ENCODE assay signal across 10 cellular contexts in genomic region chr16:16075463-16076399, GRCh38.
DNase-seq lines count a peak whose midpoint lies in the region; ATAC-seq, FAIRE-seq and TF ChIP-seq lines count a peak whose summit lies in the region.
"Had no signal": no experiment of that assay in that cellular context is flagged by ENCODE, and none has a peak within 500 bp of the region (broad histone marks: within the 10 kb centered on the region; RNA-seq: fewer than 3 reads in every experiment).

No MANE protein-coding gene starts in this region.

- 93% methylated on average over 29 of the region's 29 CpGs for WGBS in hepatocyte (ENCODE audit: low lambda C conversion rate, missing lambda C conversion rate)

- H3K9me3 ChIP-seq in hepatocyte (ENCODE audit: low read depth) (no peaks in the 10 kb centered on the region), skeletal muscle tissue (ENCODE audit: control insufficient read depth in 3 of 3, low read length in 3 of 3) (no peaks in the 10 kb centered on the region)

- FAIRE-seq in GM12891 (lab: Jason Lieb, UNC) = no peak

- no peak for TF ChIP-seq CTCF in GM23338 (conservative IDR thresholded peaks at IDR 0.05; ENCODE audit: low read depth in 2 of 2)
- TF ChIP-seq CTCF in hepatocyte (IDR thresholded peaks at IDR 0.05; ENCODE audit: poor library complexity) = no peak
- TF ChIP-seq CTCF in foreskin keratinocyte (conservative IDR thresholded peaks at IDR 0.05) = no peak

- peaks cover 18% of the 10 kb centered on the region for H3K4me1 Mint-ChIP-seq in GM23338
- peaks cover 2% of the 10 kb centered on the region for H3K4me1 Mint-ChIP-seq in activated T-helper 2 cell treated with anti-CD3 and anti-CD28 coated beads, Interferon-gamma antibody, Interleukin-2, Interleukin-4, amounts not matched to agents 10 μg/mL and 5 μg/mL and 100 μg/mL, durations not matched to agents 14 hours and 24 hours and 36 hours (ENCODE audit: low read depth)

- peak overlapping the region; percentile 69; the same call in 1 of the 2 replicates for H3K27ac Mint-ChIP-seq in GM23338
- peak overlapping the region; percentile 55 for H3K27ac Mint-ChIP-seq in activated T-helper 2 cell treated with anti-CD3 and anti-CD28 coated beads, Interferon-gamma antibody, Interleukin-2, Interleukin-4, amounts not matched to agents 10 μg/mL and 5 μg/mL and 100 μg/mL, durations not matched to agents 14 hours and 24 hours and 36 hours
- H3K27ac Mint-ChIP-seq: T-helper 1 cell treated with Interleukin-12 subunit alpha and Interleukin-12 subunit beta and Interleukin-4 antibody, amounts not matched to agents 30 μg/mL and 1 μg/mL, for 36 hours had no signal

- TF ChIP-seq POLR2A in GM12891 (IDR thresholded peaks at IDR 0.05; ENCODE audit: low read depth, low read length) = no peak

- H3K27ac ChIP-seq in GM23338 (ENCODE audit: low read depth) (peak overlapping the region; percentile 91), hepatocyte (peak overlapping the region; percentile 18), skeletal muscle tissue (ENCODE audit: low read depth, low read length) (peak overlapping the region; percentile 49), foreskin keratinocyte (no peak overlapping the region)

- no peak overlapping the region for H3K4me3 Mint-ChIP-seq in GM23338
- no peak overlapping the region for H3K4me3 Mint-ChIP-seq in activated T-helper 2 cell treated with anti-CD3 and anti-CD28 coated beads, Interferon-gamma antibody, Interleukin-2, Interleukin-4, amounts not matched to agents 10 μg/mL and 5 μg/mL and 100 μg/mL, durations not matched to agents 14 hours and 24 hours and 36 hours (ENCODE audit: low read depth)
- H3K4me3 Mint-ChIP-seq: T-helper 1 cell treated with Interleukin-12 subunit alpha and Interleukin-12 subunit beta and Interleukin-4 antibody, amounts not matched to agents 30 μg/mL and 1 μg/mL, for 36 hours had no signal

- H3K4me2 ChIP-seq in GM23338 (no peak overlapping the region), hepatocyte (no peak overlapping the region)

- H3K36me3 Mint-ChIP-seq in GM23338 (ENCODE audit: low read depth) = peaks cover 70% of the 10 kb centered on the region
- peaks cover 81% of the 10 kb centered on the region for H3K36me3 Mint-ChIP-seq in activated T-helper 2 cell treated with anti-CD3 and anti-CD28 coated beads, Interferon-gamma antibody, Interleukin-2, Interleukin-4, amounts not matched to agents 10 μg/mL and 5 μg/mL and 100 μg/mL, durations not matched to agents 14 hours and 24 hours and 36 hours (ENCODE audit: low read depth)

- H3K79me2 ChIP-seq in GM23338 (replicated peaks; ENCODE audit: insufficient read depth) (no peaks in the 10 kb centered on the region), hepatocyte (no peaks in the 10 kb centered on the region)

- H3K9me3 Mint-ChIP-seq in GM23338 = no peaks in the 10 kb centered on the region
- no peaks in the 10 kb centered on the region for H3K9me3 Mint-ChIP-seq in activated T-helper 2 cell treated with anti-CD3 and anti-CD28 coated beads, Interferon-gamma antibody, Interleukin-2, Interleukin-4, amounts not matched to agents 10 μg/mL and 5 μg/mL and 100 μg/mL, durations not matched to agents 14 hours and 24 hours and 36 hours
- H3K9me3 Mint-ChIP-seq: T-helper 1 cell treated with Interleukin-12 subunit alpha and Interleukin-12 subunit beta and Interleukin-4 antibody, amounts not matched to agents 30 μg/mL and 1 μg/mL, for 36 hours had no signal

- no peaks in the 10 kb centered on the region for H3K9me2 ChIP-seq in GM23338 (ENCODE audit: insufficient read depth)
- H3K9me2 ChIP-seq in hepatocyte (replicated peaks; ENCODE audit: insufficient read depth) = no peaks in the 10 kb centered on the region

- intact Hi-C loops in activated T-helper 2 cell treated with anti-CD3 and anti-CD28 coated beads, Interferon-gamma antibody, Interleukin-2, Interleukin-4, amounts not matched to agents 10 μg/mL and 5 μg/mL and 100 μg/mL, durations not matched to agents 14 hours and 24 hours and 36 hours (cut with micrococcal nuclease) = no loop called here

- H3K9ac ChIP-seq in skeletal muscle tissue (ENCODE audit: low read depth in 1 of 3, low read length in 3 of 3) = peak overlapping the region in 2 of 3 donors; percentile 20 to 57

- H4K20me1 ChIP-seq in GM23338 (replicated peaks; ENCODE audit: insufficient read depth) (no peaks in the 10 kb centered on the region; the same call in 1 of the 2 replicates), hepatocyte (ENCODE audit: insufficient read depth, poor library complexity, severe bottlenecking) (no peaks in the 10 kb centered on the region)

- H3K4me1 ChIP-seq in GM23338 (ENCODE audit: insufficient read depth) (no peaks in the 10 kb centered on the region), hepatocyte (ENCODE audit: insufficient read depth) (peaks cover 9% of the 10 kb centered on the region), skeletal muscle tissue (ENCODE audit: control insufficient read depth in 3 of 3, insufficient read depth in 3 of 3, low read length in 3 of 3) (peaks cover 49 to 58% (median 56%) of the 10 kb centered on the region in 3 donors), foreskin keratinocyte (no peaks in the 10 kb centered on the region)

- no peak overlapping the region for H3K4me3 ChIP-seq in GM23338
- H3K4me3 ChIP-seq in hepatocyte = no peak overlapping the region
- peak overlapping the region in 1 of 3 donors; percentile 37 for H3K4me3 ChIP-seq in skeletal muscle tissue (ENCODE audit: low read length in 3 of 3)

- no peaks in the 10 kb centered on the region for H3F3A ChIP-seq in GM23338 (replicated peaks; ENCODE audit: low read depth)

- DNase-seq in GM23338 (ENCODE audit: low spot score) = no peak
- no peak for DNase-seq in activated T-helper 2 cell treated with anti-CD3 and anti-CD28 coated beads, Interferon-gamma antibody, Interleukin-2, Interleukin-4, amounts not matched to agents 10 μg/mL and 5 μg/mL and 100 μg/mL, durations not matched to agents 14 hours and 24 hours and 36 hours (ENCODE audit: low spot score)
- DNase-seq in hepatocyte (ENCODE audit: low spot score) = no peak
- DNase-seq in foreskin keratinocyte = no peak
- DNase-seq in GM12891 (ENCODE audit: insufficient read length, low spot score) = no peak
- DNase-seq: NCI-H1048 had no signal

- H3K36me3 ChIP-seq in GM23338 (ENCODE audit: insufficient read depth) (peaks cover 16% of the 10 kb centered on the region; the same call in 1 of the 2 replicates), hepatocyte (replicated peaks; ENCODE audit: insufficient read depth, low read depth) (no peaks in the 10 kb centered on the region), skeletal muscle tissue (ENCODE audit: control insufficient read depth in 3 of 3, insufficient read depth in 3 of 3, low read length in 3 of 3) (peaks cover 24 to 33% (median 31%) of the 10 kb centered on the region in 3 donors)

- H3K27me3 ChIP-seq in GM23338 (ENCODE audit: insufficient read depth) (no peaks in the 10 kb centered on the region), hepatocyte (no peaks in the 10 kb centered on the region), skeletal muscle tissue (ENCODE audit: control insufficient read depth in 3 of 3, insufficient read depth in 3 of 3, low read length in 3 of 3) (no peaks in the 10 kb centered on the region), foreskin keratinocyte (no peaks in the 10 kb centered on the region)

- ATAC-seq in GM23338 (no peak), GM21619 (IDR thresholded peaks at IDR 0.05; ENCODE audit: unreplicated experiment) (no peak), foreskin keratinocyte (no peak), HG02642 (IDR thresholded peaks at IDR 0.05; ENCODE audit: poor library complexity, unreplicated experiment) (no peak)

- H2AFZ ChIP-seq in GM23338 (no peak overlapping the region), hepatocyte (no peak overlapping the region)

- H3K27me3 Mint-ChIP-seq in GM23338 (ENCODE audit: insufficient read depth, low read depth, poor library complexity) = peaks cover 3% of the 10 kb centered on the region
- no peaks in the 10 kb centered on the region for H3K27me3 Mint-ChIP-seq in activated T-helper 2 cell treated with anti-CD3 and anti-CD28 coated beads, Interferon-gamma antibody, Interleukin-2, Interleukin-4, amounts not matched to agents 10 μg/mL and 5 μg/mL and 100 μg/mL, durations not matched to agents 14 hours and 24 hours and 36 hours (ENCODE audit: low read depth)

TF ChIP-seq in GM23338, 12 proteins besides CTCF, POLR2A, EP300 and RAD21 (continues in another document):
- no peak for TF ChIP-seq STAT1 (IDR thresholded peaks at IDR 0.05; ENCODE audit: unreplicated experiment)
- no peak for TF ChIP-seq ETS1 (IDR thresholded peaks at IDR 0.05)
- no peak for TF ChIP-seq NANOG (IDR thresholded peaks at IDR 0.05; ENCODE audit: borderline replicate concordance)

TF ChIP-seq in GM12891, 5 proteins besides CTCF, POLR2A, EP300 and RAD21:
- TF ChIP-seq SPI1 (IDR thresholded peaks at IDR 0.05; ENCODE audit: low read depth, low read length) = no peak
- TF ChIP-seq POU2F2 (IDR thresholded peaks at IDR 0.05; ENCODE audit: low read depth, low read length) = no peak
- no peak for TF ChIP-seq PAX5 (IDR thresholded peaks at IDR 0.05; ENCODE audit: insufficient read depth, low read length, severe bottlenecking)
- TF ChIP-seq POLR2AphosphoS5 (IDR thresholded peaks at IDR 0.05; ENCODE audit: low read depth, low read length) = no peak
- no peak for TF ChIP-seq TAF1 (IDR thresholded peaks at IDR 0.05; ENCODE audit: low read depth, low read length)
